26 cellular contexts compared by ENCODE assay signal in the genomic region with DNA sequence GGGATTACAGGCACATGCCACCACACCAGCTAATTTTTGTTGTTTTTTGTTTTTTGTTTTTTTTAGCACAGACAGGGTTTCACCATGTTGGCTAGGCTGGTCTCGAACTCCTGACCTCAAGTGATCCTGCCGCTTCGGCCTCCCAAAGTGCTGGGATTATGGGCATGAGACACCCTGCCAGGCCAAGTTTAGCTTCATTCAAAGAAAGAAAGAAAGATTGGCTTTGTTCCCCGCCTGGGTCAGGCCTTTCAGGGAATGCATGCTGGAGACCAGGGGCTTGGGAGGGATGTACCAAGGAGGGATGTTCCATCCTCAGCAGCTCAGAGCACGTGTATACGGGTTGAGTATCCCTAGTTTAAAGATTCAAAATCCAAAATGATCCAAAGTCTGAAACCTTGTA.
A peak's percentile ranks its signal among the peaks of the same experiment; 100 is the strongest.
DNase-seq lines count a peak whose midpoint lies in the region; ATAC-seq, FAIRE-seq and TF ChIP-seq lines count a peak whose summit lies in the region.
"Had no signal": no experiment of that assay in that cellular context is flagged by ENCODE, and none has a peak within 500 bp of the region (broad histone marks: within the 10 kb centered on the region; RNA-seq: fewer than 3 reads in every experiment).

No MANE protein-coding gene starts in this region.

- H3K79me1 ChIP-seq in H9 (ENCODE audit: insufficient read depth, low read depth, low read length, poor library complexity, severe bottlenecking): no peaks in the 10 kb centered on the region
- H3K79me1 ChIP-seq in H1 (ENCODE audit: low read depth, low read length): no peaks in the 10 kb centered on the region

- TF ChIP-seq EP300 in H1 (IDR thresholded peaks at IDR 0.05; ENCODE audit: borderline replicate concordance in 1 of 2, low read depth in 2 of 2, low read length in 2 of 2): no peak

- H2AFZ ChIP-seq in H9 (ENCODE audit: low read length) (no peak overlapping the region), H1 (ENCODE audit: low read length) (no peak overlapping the region), neural progenitor cell (replicated peaks) (no peak overlapping the region)

- H2BK12ac ChIP-seq in H9 (ENCODE audit: insufficient read length, low read depth, low read length) (no peak overlapping the region), H1 (ENCODE audit: low read depth, low read length) (no peak overlapping the region)

- H4K5ac ChIP-seq in H9 (ENCODE audit: insufficient read length, low read depth, low read length) (no peak overlapping the region), H1 (ENCODE audit: insufficient read length, low read depth, low read length) (peak overlapping the region; percentile 46)

- intact Hi-C loops in MCF 10A (cut with micrococcal nuclease): no loop called here

- H4K8ac ChIP-seq in H9 (replicated peaks; ENCODE audit: insufficient read length, low read depth, low read length) (no peak overlapping the region), H1 (ENCODE audit: extremely low read depth, insufficient read depth, low read length) (no peak overlapping the region)

- no peak overlapping the region for H3K14ac ChIP-seq in H9 (ENCODE audit: insufficient read depth, low read length)
- no peak overlapping the region for H3K14ac ChIP-seq in H1 (ENCODE audit: insufficient read length)

- H3K56ac ChIP-seq in H9 (ENCODE audit: insufficient read length, low read depth, low read length) (no peak overlapping the region), H1 (replicated peaks; ENCODE audit: insufficient read length, low read depth, low read length) (no peak overlapping the region)

- POLR2A ChIA-PET in H1 (lab: Charles Lee; ENCODE audit: partially characterized antibody) (interaction anchor here (1.0 kb wide), 1 partner anchor 9 kb away, joined by 4 read pairs; no protein-coding TSS in a partner anchor), MCF 10A (lab: Yijun Ruan, JAX) (interaction anchor here (1.8 kb wide), 1 partner anchor 13 kb away, joined by 4 read pairs; no protein-coding TSS in a partner anchor)

- TF ChIP-seq RAD21 in H1 (IDR thresholded peaks at IDR 0.05 in 1 of 2, conservative IDR thresholded peaks at IDR 0.05 in 1 of 2; ENCODE audit: low read depth in 2 of 2, low read length in 2 of 2): no peak

- H3K27ac ChIP-seq in H9 (ENCODE audit: insufficient read length, low read depth, low read length) (peak overlapping the region; percentile 6), H1 (ENCODE audit: low read depth, low read length) (peak overlapping the region; percentile 8; the same call in 1 of the 2 replicates), neural progenitor cell (no peak overlapping the region)

- peak; percentile 91 for FAIRE-seq in H1 (lab: Jason Lieb, UNC)
- FAIRE-seq: GM18507, HTR-8/SVneo had no signal

- H3K36me3 ChIP-seq in H1 (ENCODE audit: control insufficient read depth in 2 of 4, insufficient read depth in 4 of 4, low read length in 3 of 4) (peaks cover 0 to 14% (median 3%) of the 10 kb centered on the region in 4 experiments; a peak in 5 of 8 replicates), neural progenitor cell (no peaks in the 10 kb centered on the region)

- H2BK20ac ChIP-seq in H9 (ENCODE audit: low read depth, low read length, poor library complexity, severe bottlenecking): no peak overlapping the region
- H2BK20ac ChIP-seq in H1 (ENCODE audit: low read length): no peak overlapping the region

- no TSS peak for BruUV-seq in MCF 10A (replicated peaks; lab: Mats Ljungman, UMichigan)

- no peak for TF ChIP-seq POLR2A in H1 (IDR thresholded peaks at IDR 0.05; ENCODE audit: control extremely low read depth in 1 of 2, low read depth in 2 of 2, low read length in 2 of 2)

- H3K23me2 ChIP-seq in H9 (ENCODE audit: insufficient read length, low read depth, low read length, poor library complexity, severe bottlenecking) (no peaks in the 10 kb centered on the region), H1 (ENCODE audit: low read depth, low read length) (no peaks in the 10 kb centered on the region)

- H3K4me1 Mint-ChIP-seq in H9 (peaks cover 69 to 73% of the 10 kb centered on the region in 2 experiments), neural progenitor cell (peaks cover 62% of the 10 kb centered on the region), MCF 10A (ENCODE audit: insufficient read depth, unreplicated experiment) (no peaks in the 10 kb centered on the region)

- H3K4me2 ChIP-seq in H9 (ENCODE audit: insufficient read depth, insufficient read length, low read length): no peak overlapping the region
- H3K4me2 ChIP-seq in H1 (ENCODE audit: insufficient read depth in 1 of 2, low read depth in 2 of 2, low read length in 2 of 2): peak overlapping the region in 1 of 2 experiments; percentile 49; a peak in 2 of 4 replicates
- H3K4me2 ChIP-seq in neural progenitor cell: peak overlapping the region; percentile 71

- CTCF ChIA-PET in H1 (lab: Charles Lee; ENCODE audit: partially characterized antibody) (interaction anchor here (0.6 to 2.0 kb wide), 2 partner anchors 11 to 42 kb away, joined by 3 to 8 read pairs; no protein-coding TSS in a partner anchor), MCF 10A (lab: Yijun Ruan, JAX) (no interaction called here)

- H2BK5ac ChIP-seq in H9 (ENCODE audit: insufficient read length, low read length): no peak overlapping the region
- H2BK5ac ChIP-seq in H1 (ENCODE audit: low read depth, low read length): no peak overlapping the region

- no peak overlapping the region for H3T11ph ChIP-seq in H9 (ENCODE audit: low read length)

- H4K20me1 ChIP-seq in H9 (ENCODE audit: control insufficient read depth, insufficient read depth, insufficient read length) (no peaks in the 10 kb centered on the region), H1 (replicated peaks in 1 of 2; ENCODE audit: control insufficient read depth in 1 of 2, insufficient read depth in 2 of 2, low read length in 2 of 2) (no peaks in the 10 kb centered on the region), neural progenitor cell (ENCODE audit: low read depth) (no peaks in the 10 kb centered on the region)

- H3F3A ChIP-seq in neural progenitor cell (ENCODE audit: low read depth): peaks cover 32% of the 10 kb centered on the region

- H3K4me3 Mint-ChIP-seq in H9: no peak overlapping the region
- H3K4me3 Mint-ChIP-seq in neural progenitor cell: no peak overlapping the region
- no peak overlapping the region for H3K4me3 Mint-ChIP-seq in MCF 10A (ENCODE audit: unreplicated experiment)
- H3K4me3 Mint-ChIP-seq: CD8-positive, alpha-beta T cell had no signal

- WGBS in H9 (ENCODE audit: extremely low coverage, insufficient read length, low lambda C conversion rate): no CpG with 5 or more reads among the region's 6 CpGs
- 43% methylated on average over 6 of the region's 6 CpGs; no CpG with 5 or more reads in 1 of the 2 experiments for WGBS in H1 (ENCODE audit: extremely low coverage in 1 of 2, insufficient coverage in 1 of 2, insufficient read length in 1 of 2, insufficient replicate concordance in 2 of 2, low coverage in 1 of 2, low lambda C conversion rate in 2 of 2, missing lambda C conversion rate in 1 of 2), 2 experiments

- H3K9me3 ChIP-seq in H9 (ENCODE audit: control insufficient read depth, low read depth, low read length): no peaks in the 10 kb centered on the region
- no peaks in the 10 kb centered on the region for H3K9me3 ChIP-seq in H1 (ENCODE audit: insufficient read depth in 2 of 2, low read depth in 1 of 2, low read length in 1 of 2)
- H3K9me3 ChIP-seq in neural progenitor cell (ENCODE audit: low read depth): no peaks in the 10 kb centered on the region

- H3K79me2 ChIP-seq in H9 (ENCODE audit: insufficient read depth, low read length): no peaks in the 10 kb centered on the region
- H3K79me2 ChIP-seq in H1 (ENCODE audit: control insufficient read depth in 1 of 2, insufficient read depth in 2 of 2, low read length in 2 of 2): no peaks in the 10 kb centered on the region; a peak in 1 of 4 replicates
- no peaks in the 10 kb centered on the region for H3K79me2 ChIP-seq in neural progenitor cell (ENCODE audit: low read depth)

- no peak overlapping the region for H3K23ac ChIP-seq in H9 (ENCODE audit: insufficient read length, low read depth, low read length)
- no peak overlapping the region for H3K23ac ChIP-seq in H1 (ENCODE audit: insufficient read length)

- H3K27me3 Mint-ChIP-seq in H9 (ENCODE audit: low read depth) (no peaks in the 10 kb centered on the region), neural progenitor cell (ENCODE audit: insufficient read depth, low read depth) (no peaks in the 10 kb centered on the region), MCF 10A (ENCODE audit: insufficient read depth, unreplicated experiment) (no peaks in the 10 kb centered on the region)
- H3K27me3 Mint-ChIP-seq: IgD-negative memory B cell had no signal

- peak overlapping the region; percentile 7 for H3K18ac ChIP-seq in H9 (ENCODE audit: insufficient read length, low read depth, low read length)
- no peak overlapping the region; the same call in 1 of the 2 replicates for H3K18ac ChIP-seq in H1 (ENCODE audit: extremely low read depth, low read length)

- TF ChIP-seq CTCF in H9 (conservative IDR thresholded peaks at IDR 0.05) (no peak), H1 (IDR thresholded peaks at IDR 0.05; ENCODE audit: control extremely low read depth in 1 of 3, insufficient read depth in 1 of 3, low read depth in 1 of 3, low read length in 3 of 3) (no peak), neural progenitor cell (IDR thresholded peaks at IDR 0.05) (no peak), MCF 10A (IDR thresholded peaks at IDR 0.05; ENCODE audit: unreplicated experiment) (no peak)

- H3K27ac Mint-ChIP-seq in H9: peak overlapping the region in 2 of 3 experiments; percentile 28 to 87; a peak in 3 of 7 replicates
- H3K27ac Mint-ChIP-seq in neural progenitor cell: no peak overlapping the region
- H3K27ac Mint-ChIP-seq in MCF 10A (ENCODE audit: low read depth, unreplicated experiment): no peak overlapping the region
- H3K27ac Mint-ChIP-seq: CD8-positive, alpha-beta T cell; IgD-negative memory B cell had no signal

- H3K36me3 Mint-ChIP-seq in H9 (ENCODE audit: insufficient read depth in 1 of 3, low read depth in 3 of 3) (peaks cover 9 to 40% (median 37%) of the 10 kb centered on the region in 3 experiments; a peak in 6 of 7 replicates), neural progenitor cell (peaks cover 25% of the 10 kb centered on the region), MCF 10A (ENCODE audit: insufficient read depth, unreplicated experiment) (peaks cover 74% of the 10 kb centered on the region)

- H4K91ac ChIP-seq in H9 (ENCODE audit: insufficient read length, low read depth, low read length) (no peak overlapping the region), H1 (replicated peaks; ENCODE audit: insufficient read length, low read length) (no peak overlapping the region)

- H3K9ac ChIP-seq in H9 (ENCODE audit: extremely low read depth, insufficient read length, low read length) (no peak overlapping the region), H1 (replicated peaks in 1 of 4; ENCODE audit: extremely low read depth in 1 of 4, low read depth in 3 of 4, low read length in 3 of 4) (no peak overlapping the region), neural progenitor cell (no peak overlapping the region)

- H3K27me3 ChIP-seq in H9 (ENCODE audit: insufficient read depth, low read length) (no peaks in the 10 kb centered on the region), H1 (replicated peaks in 1 of 4; ENCODE audit: control insufficient read depth in 3 of 4, extremely low read depth in 1 of 4, insufficient read depth in 3 of 4, low read length in 3 of 4) (no peaks in the 10 kb centered on the region), neural progenitor cell (no peaks in the 10 kb centered on the region)

- ATAC-seq in GM19324 (IDR thresholded peaks at IDR 0.05; ENCODE audit: low FRiP score, unreplicated experiment): no peak
- ATAC-seq: CD8-positive, alpha-beta T cell; HCT116; Panc1 had no signal

- H3K4ac ChIP-seq in H9 (ENCODE audit: low read depth, low read length) (no peak overlapping the region), H1 (replicated peaks; ENCODE audit: insufficient read length, low read depth, low read length) (no peak overlapping the region)

- no peaks in the 10 kb centered on the region for H3K9me3 Mint-ChIP-seq in H9
- H3K9me3 Mint-ChIP-seq in neural progenitor cell: no peaks in the 10 kb centered on the region
- H3K9me3 Mint-ChIP-seq in MCF 10A (ENCODE audit: unreplicated experiment): no peaks in the 10 kb centered on the region
- H3K9me3 Mint-ChIP-seq: CD8-positive, alpha-beta T cell; IgD-negative memory B cell had no signal

- DNase-seq in H9 (no peak), H1 (ENCODE audit: low read depth in 1 of 2, low spot score in 2 of 2) (no peak), iPS DF 19.7 (ENCODE audit: low read depth, low spot score) (peak; percentile 33), neural progenitor cell (ENCODE audit: low spot score) (peak; percentile 55), MCF 10A (ENCODE audit: unreplicated experiment) (no peak), SHP77 (lab: John Stamatoyannopoulos, UW) (no peak)
- DNase-seq in activated CD4-positive, alpha-beta T cell treated with anti-CD3 and anti-CD28 coated beads for 48 hours: no peak
- DNase-seq: AML-193; C1 segment of cervical spinal cord; CD8-positive, alpha-beta T cell; DMS153; GDM1; MV-4-11; NCI-H1694; NCI-H2081; NCI-H2171; NCI-H345; NCI-H524; NCI-H774; NK-92 treated with Interleukin-12 subunit alpha and Interleukin-12 subunit beta, amount 100 ng/mL, for 24 hours had no signal

- H2BK15ac ChIP-seq in H9 (ENCODE audit: low read depth, low read length) (no peak overlapping the region), H1 (ENCODE audit: low read length) (no peak overlapping the region)

- no peak overlapping the region for H3K4me3 ChIP-seq in H1 (ENCODE audit: extremely low read depth in 1 of 4, insufficient read depth in 2 of 4, low read depth in 3 of 4, low read length in 4 of 4)
- H3K4me3 ChIP-seq in neural progenitor cell: no peak overlapping the region

- H3K4me1 ChIP-seq in H9 (ENCODE audit: insufficient read depth, low read length) (peaks cover 18% of the 10 kb centered on the region), H1 (replicated peaks in 1 of 4; ENCODE audit: control insufficient read depth in 3 of 4, insufficient read depth in 4 of 4, low read length in 3 of 4) (peaks cover 14 to 43% (median 29%) of the 10 kb centered on the region in 4 experiments), neural progenitor cell (peaks cover 27% of the 10 kb centered on the region)

- H2BK120ac ChIP-seq in H9 (ENCODE audit: low read depth, low read length, poor library complexity, severe bottlenecking): no peak overlapping the region
- H2BK120ac ChIP-seq in H1 (replicated peaks; ENCODE audit: low read depth, low read length): no peak overlapping the region

- H2AK5ac ChIP-seq in H9 (ENCODE audit: insufficient read length, low read length): no peak overlapping the region
- no peak overlapping the region for H2AK5ac ChIP-seq in H1 (ENCODE audit: low read depth, low read length)

Comparison
In these comparisons a context has a peak if more than half of its experiments do, and no peak if none do; other contexts are left out.
1. DNase-seq: peak in iPS DF 19.7 (single experiment) and neural progenitor cell (single experiment); none in H9 (single experiment), H1 (0 of 2), activated CD4-positive, alpha-beta T cell treated with anti-CD3 and anti-CD28 coated beads for 48 hours (single experiment), MCF 10A (single experiment) and SHP77 (0 of 2).
2. H3K27ac Mint-ChIP-seq: peak in H9 (2 of 3); none in neural progenitor cell (single experiment) and MCF 10A (single experiment).